In genomic region chr20:17680128-17680835, GRCh38 we compare ENCODE assay signal across 8 cellular contexts. TPM values are rescaled to one million over a fixed set of nuclear protein-coding genes. Genes with fewer than 3 reads are reported as not detected.
DNase-seq lines count a peak whose midpoint lies in the region; ATAC-seq and TF ChIP-seq lines count a peak whose summit lies in the region.

No MANE protein-coding gene starts in this region.

- peak; percentile 72 for DNase-seq in Right ventricle myocardium superior
- DNase-seq in Right ventricle myocardium inferior (ENCODE audit: missing footprints) = no peak
- DNase-seq in PC-3 = peak; percentile 80
- peak; percentile 78 for DNase-seq in coronary artery (ENCODE audit: low spot score)
- DNase-seq in lung (ENCODE audit: low spot score) = peak; percentile 75
- DNase-seq in upper lobe of left lung = peak; percentile 82 to 87
- no peak for DNase-seq in NK-92 treated with Interleukin-12 subunit alpha and Interleukin-12 subunit beta, amount 100 ng/mL, for 24 hours (lab: John Stamatoyannopoulos, UW)

- no peaks in the 10 kb centered on the region for H3K9me2 ChIP-seq in PC-3 (replicated peaks; ENCODE audit: low read length)

- H3K36me3 ChIP-seq in PC-3 (ENCODE audit: low read depth, low read length) (peaks cover 30% of the 10 kb centered on the region), lung (ENCODE audit: control insufficient read depth in 2 of 2, insufficient read depth in 2 of 2, low read length in 2 of 2) (peaks cover 2 to 9% of the 10 kb centered on the region in 2 donors), upper lobe of left lung (peaks cover 0 to 32% (median 2%) of the 10 kb centered on the region in 4 donors)

- H3K27ac ChIP-seq in PC-3 (ENCODE audit: low read length) = peak overlapping the region; percentile 68
- peak overlapping the region; percentile 89 to 98 for H3K27ac ChIP-seq in coronary artery
- H3K27ac ChIP-seq in lung (ENCODE audit: low read depth in 1 of 2, low read length in 1 of 2) = peak overlapping the region; percentile 91 to 99
- H3K27ac ChIP-seq in upper lobe of left lung = peak overlapping the region; percentile 95 to 99 (median 96)

- peaks cover 57% of the 10 kb centered on the region for H3K79me2 ChIP-seq in PC-3 (ENCODE audit: low read length)

- ATAC-seq in Right ventricle myocardium superior (ENCODE audit: poor library complexity) (no peak), Right ventricle myocardium inferior (no peak), PC-3 (0 out of 2 replicates have a peak, but pooled peaks have one; percentile 0), lung (ENCODE audit: insufficient read depth, low FRiP score) (no peak), upper lobe of left lung (ENCODE audit: low FRiP score in 2 of 2) (peak; percentile 8 to 11), HG02610 (IDR thresholded peaks at IDR 0.05; ENCODE audit: unreplicated experiment) (no peak)

- TF ChIP-seq CTCF in PC-3 (conservative IDR thresholded peaks at IDR 0.05; ENCODE audit: low read depth, low read length) = 0 out of 2 replicates have a peak, but pooled peaks have one; percentile 7
- TF ChIP-seq CTCF in coronary artery (IDR thresholded peaks at IDR 0.05) = no peak
- TF ChIP-seq CTCF in lung (IDR thresholded peaks at IDR 0.05; ENCODE audit: control extremely low read depth, extremely low read depth) = no peak
- TF ChIP-seq CTCF in upper lobe of left lung (IDR thresholded peaks at IDR 0.05) = no peak

- TF ChIP-seq EP300 in upper lobe of left lung (IDR thresholded peaks at IDR 0.05) = peak in 2 of 4 donors; percentile 1 to 7

- CTCF ChIA-PET in PC-3 (lab: Charles Lee) = no interaction called here

- WGBS in lung, 2 donors = 12 to 17% methylated on average over 23 of the region's 23 CpGs
- 12 to 17% methylated on average over 18 to 23 of the region's 23 CpGs for WGBS in upper lobe of left lung, 2 donors

- H2AFZ ChIP-seq in PC-3 (ENCODE audit: low read length) = peak overlapping the region; percentile 28

- H3K9ac ChIP-seq in PC-3 (ENCODE audit: low read length) = peak overlapping the region; percentile 83

- no peaks in the 10 kb centered on the region for H3F3A ChIP-seq in PC-3 (ENCODE audit: low read length, unreplicated experiment)

- peak overlapping the region; percentile 91 for H3K4me2 ChIP-seq in PC-3 (ENCODE audit: low read length)

- BruUV-seq in PC-3 (replicated peaks; lab: Mats Ljungman, UMichigan) = TSS peak; percentile 76

- H3K9me3 ChIP-seq in PC-3 (ENCODE audit: low read length) (no peaks in the 10 kb centered on the region), lung (ENCODE audit: control insufficient read depth in 2 of 2, insufficient read depth in 1 of 2, low read length in 1 of 2) (no peaks in the 10 kb centered on the region), upper lobe of left lung (no peaks in the 10 kb centered on the region)

- peak in 1 of 4 donors; percentile 12 for TF ChIP-seq POLR2A in upper lobe of left lung (IDR thresholded peaks at IDR 0.05)

- peaks cover 42% of the 10 kb centered on the region for H4K20me1 ChIP-seq in PC-3 (ENCODE audit: low read length)

- peak overlapping the region; percentile 98 for H3K4me3 ChIP-seq in PC-3 (ENCODE audit: low read length)
- peak overlapping the region; percentile 92 for H3K4me3 ChIP-seq in coronary artery
- H3K4me3 ChIP-seq in lung = peak overlapping the region; percentile 90
- peak overlapping the region; percentile 60 to 98 (median 80) for H3K4me3 ChIP-seq in upper lobe of left lung

- POLR2A ChIA-PET in PC-3 (lab: Charles Lee; ENCODE audit: unreplicated experiment) = interaction anchor here (0.6 to 0.7 kb wide), 3 partner anchors 104 to 287 kb away, joined by 3 to 5 read pairs (median 5); no protein-coding TSS in a partner anchor

- H3K27me3 ChIP-seq in PC-3 (ENCODE audit: low read length) = peaks cover 21% of the 10 kb centered on the region
- no peaks in the 10 kb centered on the region for H3K27me3 ChIP-seq in lung (ENCODE audit: control insufficient read depth, insufficient read depth)
- no peaks in the 10 kb centered on the region for H3K27me3 ChIP-seq in upper lobe of left lung

- H3K4me1 ChIP-seq in PC-3 (ENCODE audit: insufficient read depth, low read length) = peaks cover 19% of the 10 kb centered on the region
- H3K4me1 ChIP-seq in lung (ENCODE audit: control insufficient read depth in 2 of 2, insufficient read depth in 2 of 2, low read length in 2 of 2) = peaks cover 0 to 11% of the 10 kb centered on the region in 2 donors
- H3K4me1 ChIP-seq in upper lobe of left lung = peaks cover 34 to 58% (median 42%) of the 10 kb centered on the region in 4 donors

- intact Hi-C loops in Right ventricle myocardium superior (cut with DNase I) (loop anchor here (2.0 kb wide), 1 partner anchor 219 kb away; no protein-coding TSS in a partner anchor), Right ventricle myocardium inferior (cut with DNase I) (loop anchor here (5.0 to 10.0 kb wide), 4 partner anchors 72 to 315 kb away; no protein-coding TSS in a partner anchor), PC-3 (cut with micrococcal nuclease) (loop anchor here (5.0 kb wide), 1 partner anchor 312 kb away; no protein-coding TSS in a partner anchor)

RNA-seq across cellular contexts. Expression of gene RRBP1, which starts 1.8 kb away (rescaled TPM):
- total RNA-seq in Right ventricle myocardium superior = 32.1 TPM
- 38.5 TPM for total RNA-seq in Right ventricle myocardium inferior
- 176 and 241 TPM in 2 replicates for total RNA-seq in PC-3 (2014; rRNA removed)
- 100 to 1,000 TPM; 137 to 208 TPM for total RNA-seq in lung
- polyA plus RNA-seq in lung = 100 to 1,000 TPM; 106 to 117 TPM
- total RNA-seq in upper lobe of left lung = 100 to 1,000 TPM; 143 to 256 (median 172) TPM

RNA-seq across cellular contexts. Expression of gene BANF2, which starts 19.5 kb away (rescaled TPM):
- total RNA-seq in Right ventricle myocardium superior = not detected
- not detected for total RNA-seq in Right ventricle myocardium inferior
- not detected in 2 replicates for total RNA-seq in PC-3 (2014; rRNA removed)
- total RNA-seq in lung = not detected
- polyA plus RNA-seq in lung = not detected
- not detected for total RNA-seq in upper lobe of left lung

Comparison
In these comparisons a context has a peak if more than half of its experiments do, and no peak if none do; other contexts are left out.
1. DNase-seq: peak in Right ventricle myocardium superior (single experiment), PC-3 (single experiment), coronary artery (single experiment), lung (single experiment) and upper lobe of left lung (2 of 2); none in Right ventricle myocardium inferior (single experiment) and NK-92 treated with Interleukin-12 subunit alpha and Interleukin-12 subunit beta, amount 100 ng/mL, for 24 hours (single experiment).
2. ATAC-seq: peak in PC-3 (single experiment) and upper lobe of left lung (2 of 2); none in Right ventricle myocardium superior (single experiment), Right ventricle myocardium inferior (single experiment), lung (single experiment) and HG02610 (single experiment).
3. Peak in every context shown above with its lines, with median percentiles within 50 percentile points of each other: H3K27ac ChIP-seq and H3K4me3 ChIP-seq.